In genomic region chr15:49877117-49877860, GRCh38 we compare ENCODE assay signal across 14 cellular contexts.
A peak's percentile ranks its signal among the peaks of the same experiment; 100 is the strongest.
DNase-seq lines count a peak whose midpoint lies in the region; ATAC-seq and TF ChIP-seq lines count a peak whose summit lies in the region.
"Had no signal": no experiment of that assay in that cellular context is flagged by ENCODE, and none has a peak within 500 bp of the region (broad histone marks: within the 10 kb centered on the region; RNA-seq: fewer than 3 reads in every experiment).

No MANE protein-coding gene starts in this region.

- no peak overlapping the region for H3K4me3 ChIP-seq in fibroblast of lung (replicated peaks in 1 of 4; ENCODE audit: control extremely low read depth in 1 of 4, insufficient read depth in 1 of 4, low read depth in 3 of 4, low read length in 4 of 4)
- no peak overlapping the region for H3K4me3 ChIP-seq in neural progenitor cell
- no peak overlapping the region for H3K4me3 ChIP-seq in upper lobe of right lung

- TF ChIP-seq CTCF in fibroblast of lung (conservative IDR thresholded peaks at IDR 0.05 in 1 of 2, IDR thresholded peaks at IDR 0.05 in 1 of 2; ENCODE audit: low read depth in 1 of 2, low read length in 2 of 2): no peak
- no peak for TF ChIP-seq CTCF in neural progenitor cell (IDR thresholded peaks at IDR 0.05)
- TF ChIP-seq CTCF in upper lobe of right lung (IDR thresholded peaks at IDR 0.05): no peak

- H3K27me3 Mint-ChIP-seq in neural progenitor cell (ENCODE audit: insufficient read depth, low read depth): no peaks in the 10 kb centered on the region
- H3K27me3 Mint-ChIP-seq: activated T-helper 17 cell treated with anti-CD3 and anti-CD28 coated beads, Interleukin-2, amount 50 U/mL, for 72 hours had no signal

- H3K4me2 ChIP-seq in fibroblast of lung (ENCODE audit: extremely low read depth, insufficient read depth, low read length) (no peak overlapping the region), neural progenitor cell (no peak overlapping the region)

- peak; percentile 20 for DNase-seq in DMS53 (lab: John Stamatoyannopoulos, UW)
- DNase-seq in DMS53 treated with DMSO at 0.1 percent for 48 hours (lab: John Stamatoyannopoulos, UW; ENCODE audit: unreplicated experiment): no peak
- DNase-seq in fibroblast of lung (ENCODE audit: low read depth in 2 of 2): peak; percentile 26 to 70
- DNase-seq in neural progenitor cell (ENCODE audit: low spot score): no peak
- no peak for DNase-seq in upper lobe of right lung
- DNase-seq in SIG-M5 (lab: John Stamatoyannopoulos, UW): no peak
- DNase-seq in stimulated activated CD4-positive, alpha-beta T cell treated with anti-CD3 and anti-CD28 coated beads, Interleukin-15, amount 100 ng/mL, for 24 hours: no peak
- DNase-seq: 8988T; activated CD4-positive, CD25-positive, alpha-beta regulatory T cell; DND-41; NCI-H2107; occipital lobe had no signal

- H3K9me3 ChIP-seq in fibroblast of lung (ENCODE audit: control insufficient read depth, insufficient read depth, low read depth, low read length) (no peaks in the 10 kb centered on the region), neural progenitor cell (ENCODE audit: low read depth) (no peaks in the 10 kb centered on the region), upper lobe of right lung (no peaks in the 10 kb centered on the region)

- H2AFZ ChIP-seq in fibroblast of lung (ENCODE audit: low read length): no peak overlapping the region
- H2AFZ ChIP-seq in neural progenitor cell (replicated peaks): peak overlapping the region; percentile 7

- ATAC-seq in upper lobe of right lung (no peak), GM18517 (IDR thresholded peaks at IDR 0.05; ENCODE audit: unreplicated experiment) (no peak)
- ATAC-seq: activated T-helper 17 cell treated with anti-CD3 and anti-CD28 coated beads, Interleukin-2, amount 50 U/mL, for 72 hours had no signal

- no peaks in the 10 kb centered on the region for H3K9me3 Mint-ChIP-seq in neural progenitor cell
- H3K9me3 Mint-ChIP-seq: activated T-helper 17 cell treated with anti-CD3 and anti-CD28 coated beads, Interleukin-2, amount 50 U/mL, for 72 hours had no signal

- H3K4me3 Mint-ChIP-seq in neural progenitor cell: no peak overlapping the region
- H3K4me3 Mint-ChIP-seq: activated T-helper 17 cell treated with anti-CD3 and anti-CD28 coated beads, Interleukin-2, amount 50 U/mL, for 72 hours had no signal

- H3K4me1 ChIP-seq in fibroblast of lung (ENCODE audit: control insufficient read depth, extremely low read depth, insufficient read depth, low read length) (peaks cover 3% of the 10 kb centered on the region), neural progenitor cell (peaks cover 13% of the 10 kb centered on the region), upper lobe of right lung (peaks cover 17% of the 10 kb centered on the region)

- no peaks in the 10 kb centered on the region for H3F3A ChIP-seq in neural progenitor cell (ENCODE audit: low read depth)

- H3K9ac ChIP-seq in fibroblast of lung (ENCODE audit: insufficient read depth, low read length): peak overlapping the region; percentile 5
- no peak overlapping the region for H3K9ac ChIP-seq in neural progenitor cell

- H3K36me3 ChIP-seq in fibroblast of lung (ENCODE audit: control insufficient read depth, insufficient read depth, low read length): no peaks in the 10 kb centered on the region
- H3K36me3 ChIP-seq in neural progenitor cell: no peaks in the 10 kb centered on the region
- no peaks in the 10 kb centered on the region for H3K36me3 ChIP-seq in upper lobe of right lung

- intact Hi-C loops in upper lobe of right lung (cut with DNase I): no loop called here

- no peaks in the 10 kb centered on the region for H3K27me3 ChIP-seq in fibroblast of lung (ENCODE audit: control insufficient read depth, insufficient read depth, low read length)
- no peaks in the 10 kb centered on the region for H3K27me3 ChIP-seq in neural progenitor cell
- no peaks in the 10 kb centered on the region for H3K27me3 ChIP-seq in upper lobe of right lung

- H3K36me3 Mint-ChIP-seq in neural progenitor cell: no peaks in the 10 kb centered on the region

- H3K79me2 ChIP-seq in fibroblast of lung (ENCODE audit: control insufficient read depth, insufficient read depth, low read length): no peaks in the 10 kb centered on the region
- H3K79me2 ChIP-seq in neural progenitor cell (ENCODE audit: low read depth): no peaks in the 10 kb centered on the region

- H4K20me1 ChIP-seq in fibroblast of lung (ENCODE audit: control insufficient read depth, extremely low read depth, insufficient read depth, low read length) (no peaks in the 10 kb centered on the region), neural progenitor cell (ENCODE audit: low read depth) (no peaks in the 10 kb centered on the region)

- peaks cover 4% of the 10 kb centered on the region for H3K4me1 Mint-ChIP-seq in neural progenitor cell

- no peak overlapping the region for H3K27ac Mint-ChIP-seq in neural progenitor cell
- H3K27ac Mint-ChIP-seq: activated T-helper 17 cell treated with anti-CD3 and anti-CD28 coated beads, Interleukin-2, amount 50 U/mL, for 72 hours had no signal

- H3K27ac ChIP-seq in fibroblast of lung (ENCODE audit: insufficient read depth, low read length) (peak overlapping the region; percentile 49), neural progenitor cell (no peak overlapping the region), upper lobe of right lung (peak overlapping the region; percentile 71)

Comparison
In these comparisons a context has a peak if more than half of its experiments do, and no peak if none do; other contexts are left out.
1. DNase-seq: peak in DMS53 (single experiment) and fibroblast of lung (2 of 2); none in DMS53 treated with DMSO at 0.1 percent for 48 hours (single experiment), neural progenitor cell (single experiment), upper lobe of right lung (single experiment), SIG-M5 (single experiment) and stimulated activated CD4-positive, alpha-beta T cell treated with anti-CD3 and anti-CD28 coated beads, Interleukin-15, amount 100 ng/mL, for 24 hours (single experiment).